Comparison of ENCODE assay signal across 11 cellular contexts in genomic region chr7:55567495-55568070, GRCh38. TPM values are rescaled to one million over a fixed set of nuclear protein-coding genes. Genes with fewer than 3 reads are reported as not detected.
DNase-seq lines count a peak whose midpoint lies in the region; ATAC-seq lines count a peak whose summit lies in the region.
"Had no signal": no experiment of that assay in that cellular context is flagged by ENCODE, and none has a peak within 500 bp of the region (broad histone marks: within the 10 kb centered on the region; RNA-seq: fewer than 3 reads in every experiment).

No MANE protein-coding gene starts in this region.

- H3K27ac Mint-ChIP-seq in activated naive CD4-positive, alpha-beta T cell treated with anti-CD3 and anti-CD28 coated beads, Interleukin-2, amount 50 U/mL, for 72 hours, result peak overlapping the region; percentile 75 to 79

- H3K36me3 Mint-ChIP-seq in activated naive CD4-positive, alpha-beta T cell treated with anti-CD3 and anti-CD28 coated beads, Interleukin-2, amount 50 U/mL, for 72 hours, result peaks cover 9 to 48% of the 10 kb centered on the region in 2 donors

- no peak overlapping the region for H3K9ac ChIP-seq in iPS-20b (ENCODE audit: low read depth, low read length)

- peaks cover 58% of the 10 kb centered on the region for H3K4me1 ChIP-seq in iPS-20b (ENCODE audit: insufficient read depth, low read length)

- peak overlapping the region; percentile 20; the same call in 1 of the 2 replicates for H3K4me3 ChIP-seq in iPS-20b (ENCODE audit: low read length)
- H3K4me3 ChIP-seq: adrenal gland had no signal

- ATAC-seq in activated naive CD4-positive, alpha-beta T cell treated with anti-CD3 and anti-CD28 coated beads, Interleukin-2, amount 50 U/mL, for 72 hours, result no peak
- ATAC-seq: PC-3 had no signal

- H3K36me3 ChIP-seq in iPS-20b (ENCODE audit: insufficient read depth, low read depth, low read length), result no peaks in the 10 kb centered on the region
- H3K36me3 ChIP-seq: adrenal gland had no signal

- DNase-seq in activated naive CD4-positive, alpha-beta T cell treated with anti-CD3 and anti-CD28 coated beads, Interleukin-2, amount 50 U/mL, for 72 hours (ENCODE audit: low spot score in 2 of 2), result no peak
- DNase-seq in activated naive CD4-positive, alpha-beta T cell treated with Interleukin-2 at 50 U/mL for 16 hours, result no peak
- DNase-seq in NCI-H345 (lab: John Stamatoyannopoulos, UW) (peak; percentile 50), HUDEP-2 (lab: John Stamatoyannopoulos, UW; ENCODE audit: unreplicated experiment in 76 of 76) (no peak), DMS153 (lab: John Stamatoyannopoulos, UW) (no peak), activated gamma-delta T cell (lab: John Stamatoyannopoulos, UW) (no peak)
- DNase-seq in effector CD4-positive, alpha-beta T cell, result no peak
- DNase-seq: adrenal gland, KG1, PC-3 had no signal

- H3K27ac ChIP-seq in iPS-20b (ENCODE audit: low read length), result no peak overlapping the region
- H3K27ac ChIP-seq: adrenal gland had no signal

- H3K27me3 ChIP-seq in iPS-20b (ENCODE audit: insufficient read depth, low read length), result no peaks in the 10 kb centered on the region; the same call in 1 of the 2 replicates
- H3K27me3 ChIP-seq: adrenal gland had no signal

- H3K9me3 ChIP-seq in iPS-20b (ENCODE audit: insufficient read depth, low read depth, low read length), result no peaks in the 10 kb centered on the region; the same call in 1 of the 2 replicates
- H3K9me3 ChIP-seq: adrenal gland had no signal

- H3K9me3 Mint-ChIP-seq in activated naive CD4-positive, alpha-beta T cell treated with anti-CD3 and anti-CD28 coated beads, Interleukin-2, amount 50 U/mL, for 72 hours, result no peaks in the 10 kb centered on the region

RNA-seq across cellular contexts. Expression of gene VOPP1, which starts 4.7 kb away (rescaled TPM):
- total RNA-seq in activated naive CD4-positive, alpha-beta T cell treated with anti-CD3 and anti-CD28 coated beads, Interleukin-2, amount 50 U/mL, for 72 hours, result 100 to 1,000 TPM in 1 of 2 donors, 10 to 100 TPM in 1; 52.0 to 124 TPM
